In the genomic region with DNA sequence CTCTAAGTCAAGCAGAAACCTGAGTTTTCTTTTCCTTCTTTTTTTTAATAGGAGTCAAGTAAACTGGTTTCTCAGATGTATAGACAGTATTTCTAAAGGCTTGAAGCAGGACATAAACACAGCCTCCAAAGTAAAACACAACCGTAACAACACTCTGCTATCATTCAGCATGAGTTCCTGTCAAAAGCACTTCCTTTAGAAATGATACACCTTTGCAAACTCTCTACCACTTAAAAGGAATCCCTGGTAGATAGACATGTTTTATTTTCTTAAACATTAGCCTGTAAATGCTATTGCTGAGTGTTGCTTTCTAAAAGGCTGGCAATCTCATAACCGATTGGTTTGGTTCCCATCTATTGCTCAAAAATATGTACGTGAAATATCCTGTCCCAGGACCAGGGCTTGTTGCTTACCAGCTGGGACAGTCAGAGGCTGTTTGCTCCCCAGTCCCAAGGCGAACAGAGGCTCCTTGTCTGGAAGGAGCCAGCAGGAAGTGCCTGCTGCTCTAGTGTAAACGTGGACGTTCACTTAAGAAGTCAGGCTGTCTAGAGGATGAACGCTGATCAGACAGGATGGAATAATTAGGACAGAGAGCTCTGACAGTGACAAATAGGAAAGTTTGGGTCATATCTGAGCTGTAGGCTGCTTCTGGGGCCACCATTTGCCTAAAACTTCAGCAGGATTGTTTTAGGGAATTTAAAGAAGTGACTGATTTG, we compare ENCODE assay signal across 8 cellular contexts.
A peak's percentile ranks its signal among the peaks of the same experiment; 100 is the strongest.
DNase-seq lines count a peak whose midpoint lies in the region; ATAC-seq and TF ChIP-seq lines count a peak whose summit lies in the region.

No MANE protein-coding gene starts in this region.

- H3K36me3 ChIP-seq in Karpas-422 (ENCODE audit: insufficient read depth, low read length): no peaks in the 10 kb centered on the region

- H3K27me3 Mint-ChIP-seq in activated CD4-positive, alpha-beta T cell treated with anti-CD3 and anti-CD28 coated beads for 36 hours: no peaks in the 10 kb centered on the region

- no peak overlapping the region for H3K4me2 ChIP-seq in Karpas-422 (ENCODE audit: low read depth, low read length, poor library complexity, severe bottlenecking)

- in situ Hi-C loops in astrocyte of the spinal cord (cut with HindIII; ENCODE audit: low sequenced_read_pairs): no loop called here

- H3K36me3 Mint-ChIP-seq in activated CD4-positive, alpha-beta T cell treated with anti-CD3 and anti-CD28 coated beads for 36 hours (ENCODE audit: low read depth): no peaks in the 10 kb centered on the region
- H3K36me3 Mint-ChIP-seq in stimulated activated effector memory CD8-positive, alpha-beta T cell treated with anti-CD3 and anti-CD28 coated beads, Interleukin-12 subunit alpha, Interleukin-12 subunit beta, amount 100 ng/mL, for 72 hours: no peaks in the 10 kb centered on the region

- H2AFZ ChIP-seq in Karpas-422 (ENCODE audit: low read length): no peak overlapping the region

- peak; percentile 87 for ATAC-seq in activated CD4-positive, alpha-beta T cell treated with anti-CD3 and anti-CD28 coated beads for 36 hours
- ATAC-seq in stimulated activated effector memory CD8-positive, alpha-beta T cell treated with anti-CD3 and anti-CD28 coated beads, Interleukin-12 subunit alpha, Interleukin-12 subunit beta, amount 100 ng/mL, for 72 hours: no peak
- ATAC-seq in GM21360 (IDR thresholded peaks at IDR 0.05; ENCODE audit: unreplicated experiment): no peak
- ATAC-seq in HG03457 (IDR thresholded peaks at IDR 0.05; ENCODE audit: unreplicated experiment): no peak

- DNase-seq in activated CD4-positive, alpha-beta T cell treated with anti-CD3 and anti-CD28 coated beads for 36 hours: peak; percentile 29
- no peak for DNase-seq in activated CD4-positive, alpha-beta T cell treated with anti-CD3 and anti-CD28 coated beads, Interleukin-2, amount 50 U/mL, for 4 hours
- peak; percentile 43 for DNase-seq in astrocyte of the spinal cord (ENCODE audit: low read depth, low spot score)
- DNase-seq in inferior parietal cortex (ENCODE audit: extremely low spot score): peak; percentile 10
- DNase-seq in stimulated activated effector memory CD8-positive, alpha-beta T cell treated with anti-CD3 and anti-CD28 coated beads, Interleukin-12 subunit alpha, Interleukin-12 subunit beta, amount 100 ng/mL, for 72 hours (ENCODE audit: low spot score in 2 of 2): no peak
- DNase-seq in Karpas-422: no peak

- H4K20me1 ChIP-seq in Karpas-422 (ENCODE audit: insufficient read depth, low read depth, low read length): no peaks in the 10 kb centered on the region

- H3K4me1 Mint-ChIP-seq in activated CD4-positive, alpha-beta T cell treated with anti-CD3 and anti-CD28 coated beads for 36 hours: peaks cover 38% of the 10 kb centered on the region
- peaks cover 26% of the 10 kb centered on the region for H3K4me1 Mint-ChIP-seq in stimulated activated effector memory CD8-positive, alpha-beta T cell treated with anti-CD3 and anti-CD28 coated beads, Interleukin-12 subunit alpha, Interleukin-12 subunit beta, amount 100 ng/mL, for 72 hours

- H3K9me2 ChIP-seq in Karpas-422 (replicated peaks; ENCODE audit: insufficient read depth, low read length): no peaks in the 10 kb centered on the region

- no peaks in the 10 kb centered on the region for H3K9me3 ChIP-seq in Karpas-422 (ENCODE audit: low read length)

- POLR2A ChIA-PET in activated CD4-positive, alpha-beta T cell treated with anti-CD3 and anti-CD28 coated beads for 36 hours (lab: Charles Lee): no interaction called here

- no peak overlapping the region for H3K27ac ChIP-seq in Karpas-422 (ENCODE audit: low read length)

- CTCF ChIA-PET in activated CD4-positive, alpha-beta T cell treated with anti-CD3 and anti-CD28 coated beads for 36 hours (lab: Charles Lee): interaction anchor here (0.5 to 1.2 kb wide), 3 partner anchors 10 to 173 kb away, joined by 3 to 6 read pairs (median 3); no protein-coding TSS in a partner anchor

- H3K9me3 Mint-ChIP-seq in activated CD4-positive, alpha-beta T cell treated with anti-CD3 and anti-CD28 coated beads for 36 hours (ENCODE audit: low read depth): no peaks in the 10 kb centered on the region
- no peaks in the 10 kb centered on the region for H3K9me3 Mint-ChIP-seq in stimulated activated effector memory CD8-positive, alpha-beta T cell treated with anti-CD3 and anti-CD28 coated beads, Interleukin-12 subunit alpha, Interleukin-12 subunit beta, amount 100 ng/mL, for 72 hours

- H3K4me3 Mint-ChIP-seq in activated CD4-positive, alpha-beta T cell treated with anti-CD3 and anti-CD28 coated beads for 36 hours: peak overlapping the region; percentile 52
- H3K4me3 Mint-ChIP-seq in stimulated activated effector memory CD8-positive, alpha-beta T cell treated with anti-CD3 and anti-CD28 coated beads, Interleukin-12 subunit alpha, Interleukin-12 subunit beta, amount 100 ng/mL, for 72 hours: no peak overlapping the region

- intact Hi-C loops in activated CD4-positive, alpha-beta T cell treated with anti-CD3 and anti-CD28 coated beads for 36 hours (cut with DNase I, micrococcal nuclease): loop anchor here in 1 of 2 experiments (5.0 kb wide), 2 partner anchors 33 to 42 kb away; no protein-coding TSS in a partner anchor

- H3K4me3 ChIP-seq in astrocyte of the spinal cord (ENCODE audit: low read depth, low read length) (no peak overlapping the region), Karpas-422 (ENCODE audit: low read length) (no peak overlapping the region)

- peak overlapping the region; percentile 88 for H3K27ac Mint-ChIP-seq in activated CD4-positive, alpha-beta T cell treated with anti-CD3 and anti-CD28 coated beads for 36 hours
- peak overlapping the region; percentile 18 for H3K27ac Mint-ChIP-seq in stimulated activated effector memory CD8-positive, alpha-beta T cell treated with anti-CD3 and anti-CD28 coated beads, Interleukin-12 subunit alpha, Interleukin-12 subunit beta, amount 100 ng/mL, for 72 hours

- no peaks in the 10 kb centered on the region for H3K27me3 ChIP-seq in Karpas-422 (ENCODE audit: low read length)

- TF ChIP-seq CTCF in astrocyte of the spinal cord (IDR thresholded peaks at IDR 0.05; ENCODE audit: low read depth, low read length): no peak

- H3K4me1 ChIP-seq in Karpas-422 (ENCODE audit: low read length): no peaks in the 10 kb centered on the region

- no peaks in the 10 kb centered on the region for H3K79me2 ChIP-seq in Karpas-422 (ENCODE audit: low read length)

- H3K9ac ChIP-seq in Karpas-422 (ENCODE audit: low read length): no peak overlapping the region

Comparison
In these comparisons a context has a peak if more than half of its experiments do, and no peak if none do; other contexts are left out.
1. DNase-seq: peak in activated CD4-positive, alpha-beta T cell treated with anti-CD3 and anti-CD28 coated beads for 36 hours (single experiment), astrocyte of the spinal cord (single experiment) and inferior parietal cortex (single experiment); none in activated CD4-positive, alpha-beta T cell treated with anti-CD3 and anti-CD28 coated beads, Interleukin-2, amount 50 U/mL, for 4 hours (0 of 2), stimulated activated effector memory CD8-positive, alpha-beta T cell treated with anti-CD3 and anti-CD28 coated beads, Interleukin-12 subunit alpha, Interleukin-12 subunit beta, amount 100 ng/mL, for 72 hours (0 of 2) and Karpas-422 (single experiment).